ENCODE assay signal across 20 cellular contexts in the genomic region with DNA sequence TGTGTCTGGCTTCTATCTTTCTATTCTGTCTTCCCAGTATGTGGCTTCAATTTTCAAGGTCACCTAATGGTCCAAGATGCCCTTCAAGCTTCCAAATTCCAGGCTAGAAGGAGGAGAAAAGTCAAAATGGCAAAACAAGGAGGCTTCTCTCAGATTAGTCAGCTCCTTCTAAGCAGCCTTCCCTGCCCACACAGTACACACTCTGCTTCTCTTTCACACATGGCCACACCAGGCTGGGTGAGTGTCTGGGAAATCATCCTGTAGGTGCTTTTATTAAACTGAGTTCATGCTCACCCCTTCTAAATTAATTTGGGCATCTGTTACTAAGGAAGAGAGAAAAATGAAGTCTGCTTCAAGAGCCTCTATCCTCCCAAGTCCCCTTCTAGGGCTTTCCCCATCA.
"Had no signal": no experiment of that assay in that cellular context is flagged by ENCODE, and none has a peak within 500 bp of the region (broad histone marks: within the 10 kb centered on the region; RNA-seq: fewer than 3 reads in every experiment).

No MANE protein-coding gene starts in this region.

- H3K27me3 Mint-ChIP-seq: effector memory CD8-positive, alpha-beta T cell had no signal

- H3K4me3 ChIP-seq: lung, spleen, suprapubic skin, tibial artery, upper lobe of left lung, uterus had no signal

- H3K27ac ChIP-seq: foreskin keratinocyte, spleen, suprapubic skin, tibial artery, upper lobe of left lung, uterus had no signal

- H3K4me1 ChIP-seq: foreskin keratinocyte, suprapubic skin, upper lobe of left lung, uterus had no signal

- H3K36me3 Mint-ChIP-seq: naive B cell had no signal

- H3K9me3 Mint-ChIP-seq: dendritic cell treated with granulocyte-macrophage colony-stimulating factor and Interleukin-4, amounts not matched to agents 40 ng/mL and 50 ng/mL, for 4 days; effector memory CD8-positive, alpha-beta T cell; nephron had no signal

- DNase-seq: effector memory CD8-positive, alpha-beta T cell; erythroblast; foreskin keratinocyte; kidney; left colon; left ventricle myocardium superior; mesendoderm; naive B cell; spleen; stimulated activated CD4-positive, alpha-beta T cell treated with anti-CD3 and anti-CD28 coated beads, Interleukin-15, amount 100 ng/mL, for 24 hours; stimulated activated CD4-positive, alpha-beta T cell treated with anti-CD3 and anti-CD28 coated beads, Interleukin-1b, Interleukin-23, amount 100 ng/mL, for 48 hours; stimulated activated CD4-positive, alpha-beta T cell treated with anti-CD3 and anti-CD28 coated beads, Interleukin-4, amount 100 ng/mL, for 24 hours; stimulated activated naive CD4-positive, alpha-beta T cell; tibial artery; uterus had no signal

- ATAC-seq: effector memory CD8-positive, alpha-beta T cell; foreskin keratinocyte; left colon; left ventricle myocardium superior had no signal

- H3K4me1 Mint-ChIP-seq: nephron had no signal

- H3K36me3 ChIP-seq: spleen, suprapubic skin, tibial artery, upper lobe of left lung, uterus had no signal

- H3K9me3 ChIP-seq: spleen, suprapubic skin, tibial artery, upper lobe of left lung, uterus had no signal

- H3K4me3 Mint-ChIP-seq: dendritic cell treated with granulocyte-macrophage colony-stimulating factor and Interleukin-4, amounts not matched to agents 40 ng/mL and 50 ng/mL, for 4 days; effector memory CD8-positive, alpha-beta T cell; nephron had no signal

- H3K27ac Mint-ChIP-seq: dendritic cell treated with granulocyte-macrophage colony-stimulating factor and Interleukin-4, amounts not matched to agents 40 ng/mL and 50 ng/mL, for 4 days; nephron had no signal

- H3K27me3 ChIP-seq: suprapubic skin, tibial artery, upper lobe of left lung, uterus had no signal
